In genomic region chr19:45768644-45769053, GRCh38 we compare ENCODE assay signal across 8 cellular contexts. TPM values are rescaled to one million over a fixed set of nuclear protein-coding genes. Genes with fewer than 3 reads are reported as not detected.
A peak's percentile ranks its signal among the peaks of the same experiment; 100 is the strongest.
DNase-seq lines count a peak whose midpoint lies in the region; ATAC-seq and TF ChIP-seq lines count a peak whose summit lies in the region.

No MANE protein-coding gene starts in this region.

- peak overlapping the region; percentile 93 for H3K4me3 Mint-ChIP-seq in activated CD4-positive, alpha-beta T cell treated with anti-CD3 and anti-CD28 coated beads, Interleukin-2, amount 10 ng/mL, durations not matched to agents 24 days and 14 days
- peak overlapping the region; percentile 98 for H3K4me3 Mint-ChIP-seq in neural crest cell

- no peak for TF ChIP-seq CTCF in BJ (IDR thresholded peaks at IDR 0.05; ENCODE audit: insufficient read depth, low read depth, low read length)
- no peak for TF ChIP-seq CTCF in neural crest cell (conservative IDR thresholded peaks at IDR 0.05)

- H3K4me1 Mint-ChIP-seq in activated CD4-positive, alpha-beta T cell treated with anti-CD3 and anti-CD28 coated beads, Interleukin-2, amount 10 ng/mL, durations not matched to agents 24 days and 14 days: peaks cover 12% of the 10 kb centered on the region
- peaks cover 35% of the 10 kb centered on the region for H3K4me1 Mint-ChIP-seq in neural crest cell

- peaks cover 25% of the 10 kb centered on the region for H3K36me3 ChIP-seq in BJ (ENCODE audit: control insufficient read depth, insufficient read depth, low read length)
- no peaks in the 10 kb centered on the region for H3K36me3 ChIP-seq in HUES48 (ENCODE audit: control insufficient read depth, insufficient read depth, low read length)

- peaks cover 25% of the 10 kb centered on the region for H3K27me3 Mint-ChIP-seq in activated CD4-positive, alpha-beta T cell treated with anti-CD3 and anti-CD28 coated beads, Interleukin-2, amount 10 ng/mL, durations not matched to agents 24 days and 14 days
- peaks cover 30% of the 10 kb centered on the region for H3K27me3 Mint-ChIP-seq in neural crest cell (ENCODE audit: low read depth)

- ATAC-seq in GM18873 (IDR thresholded peaks at IDR 0.05; ENCODE audit: low FRiP score, unreplicated experiment): no peak

- no peaks in the 10 kb centered on the region for H3K36me3 Mint-ChIP-seq in activated CD4-positive, alpha-beta T cell treated with anti-CD3 and anti-CD28 coated beads, Interleukin-2, amount 10 ng/mL, durations not matched to agents 24 days and 14 days (ENCODE audit: low read depth)
- peaks cover 10% of the 10 kb centered on the region for H3K36me3 Mint-ChIP-seq in neural crest cell (ENCODE audit: low read depth)

- peak overlapping the region; percentile 96 for H3K9ac ChIP-seq in HUES48 (ENCODE audit: low read depth, low read length)

- H3K27ac ChIP-seq in HUES48 (ENCODE audit: low read depth, low read length): peak overlapping the region; percentile 99
- H3K27ac ChIP-seq in epithelial cell of prostate: peak overlapping the region; percentile 84

- peak overlapping the region; percentile 86 for H3K27ac Mint-ChIP-seq in activated CD4-positive, alpha-beta T cell treated with anti-CD3 and anti-CD28 coated beads, Interleukin-2, amount 10 ng/mL, durations not matched to agents 24 days and 14 days
- peak overlapping the region; percentile 100 for H3K27ac Mint-ChIP-seq in neural crest cell (ENCODE audit: unreplicated experiment)

- CTCF ChIA-PET in BJ (lab: Yijun Ruan, JAX): interaction anchor here (0.6 to 7.7 kb wide), 10 partner anchors 10 to 118 kb away, joined by 3 to 154 read pairs (median 5); partner anchors contain the start of genes QPCTL and RSPH6A

- intact Hi-C loops in activated CD4-positive, alpha-beta T cell treated with anti-CD3 and anti-CD28 coated beads, Interleukin-2, amount 10 ng/mL, durations not matched to agents 24 days and 14 days (cut with micrococcal nuclease): loop anchor here (1.0 to 2.0 kb wide), 4 partner anchors 38 to 134 kb away; partner anchors contain the start of genes FBXO46, IRF2BP1, MYPOP and QPCTL

- H3K27me3 ChIP-seq in BJ (ENCODE audit: control insufficient read depth, insufficient read depth, low read length) (no peaks in the 10 kb centered on the region), HUES48 (ENCODE audit: control insufficient read depth, insufficient read depth, low read length) (no peaks in the 10 kb centered on the region)

- peak overlapping the region; percentile 92 for H3K4me3 ChIP-seq in BJ (ENCODE audit: low read depth, low read length)
- H3K4me3 ChIP-seq in HUES48 (ENCODE audit: low read depth, low read length): peak overlapping the region; percentile 91

- DNase-seq in BJ (ENCODE audit: low read depth): no peak
- DNase-seq in activated CD4-positive, alpha-beta T cell treated with anti-CD3 and anti-CD28 coated beads, Interleukin-2, amount 10 ng/mL, durations not matched to agents 24 days and 14 days: no peak
- DNase-seq in epithelial cell of prostate (ENCODE audit: low read depth, low spot score): no peak
- peak; percentile 43 for DNase-seq in neural crest cell (ENCODE audit: low read depth, low spot score)
- DNase-seq in NCI-H526 treated with DMSO at 0.1 percent for 48 hours (lab: John Stamatoyannopoulos, UW): no peak
- no peak for DNase-seq in NCI-H1694 (lab: John Stamatoyannopoulos, UW)

- no peaks in the 10 kb centered on the region for H3K9me3 ChIP-seq in HUES48 (ENCODE audit: control insufficient read depth, insufficient read depth, low read length)

- POLR2A ChIA-PET in BJ (lab: Charles Lee): interaction anchor here (1.1 to 1.6 kb wide), 4 partner anchors 13 to 52 kb away, joined by 3 to 14 read pairs (median 6); partner anchors contain the start of gene DMPK

- peaks cover 36% of the 10 kb centered on the region for H3K4me1 ChIP-seq in HUES48 (ENCODE audit: control insufficient read depth, insufficient read depth, low read length)

- no peaks in the 10 kb centered on the region for H3K9me3 Mint-ChIP-seq in activated CD4-positive, alpha-beta T cell treated with anti-CD3 and anti-CD28 coated beads, Interleukin-2, amount 10 ng/mL, durations not matched to agents 24 days and 14 days
- H3K9me3 Mint-ChIP-seq in neural crest cell: no peaks in the 10 kb centered on the region

RNA-seq across cellular contexts. Expression of gene SIX5, which starts 0.4 kb away (rescaled TPM):
- polyA plus RNA-seq in BJ (2011; rRNA removed): 6.6 and 12.5 TPM in 2 replicates
- polyA minus RNA-seq in BJ (2011; rRNA and poly(A)+ RNA removed): 7.2 and 8.6 TPM in 2 replicates
- total RNA-seq in activated CD4-positive, alpha-beta T cell treated with anti-CD3 and anti-CD28 coated beads, Interleukin-2, amount 10 ng/mL, durations not matched to agents 24 days and 14 days: 4.3 and 4.8 TPM in 2 replicates
- 36.8 and 38.6 TPM in 2 replicates for total RNA-seq in neural crest cell

RNA-seq across cellular contexts. Expression of gene DMPK, which starts 13.6 kb away (rescaled TPM):
- 86.2 and 131 TPM in 2 replicates for polyA plus RNA-seq in BJ (2011; rRNA removed)
- 40.2 and 46.7 TPM in 2 replicates for polyA minus RNA-seq in BJ (2011; rRNA and poly(A)+ RNA removed)
- 16.9 and 19.7 TPM in 2 replicates for total RNA-seq in activated CD4-positive, alpha-beta T cell treated with anti-CD3 and anti-CD28 coated beads, Interleukin-2, amount 10 ng/mL, durations not matched to agents 24 days and 14 days
- 114 and 118 TPM in 2 replicates for total RNA-seq in neural crest cell

RNA-seq across cellular contexts. Expression of gene DMWD, which starts 24.0 kb away (rescaled TPM):
- 20.3 and 28.6 TPM in 2 replicates for polyA plus RNA-seq in BJ (2011; rRNA removed)
- polyA minus RNA-seq in BJ (2011; rRNA and poly(A)+ RNA removed): 20.5 and 26.2 TPM in 2 replicates
- 49.6 and 50.7 TPM in 2 replicates for total RNA-seq in activated CD4-positive, alpha-beta T cell treated with anti-CD3 and anti-CD28 coated beads, Interleukin-2, amount 10 ng/mL, durations not matched to agents 24 days and 14 days
- total RNA-seq in neural crest cell: 107 and 110 TPM in 2 replicates

RNA-seq across cellular contexts. Expression of gene MEIOSIN, which starts 35.4 kb away (rescaled TPM):
- not detected in 2 replicates for polyA plus RNA-seq in BJ (2011; rRNA removed)
- polyA minus RNA-seq in BJ (2011; rRNA and poly(A)+ RNA removed): not detected in 2 replicates
- total RNA-seq in activated CD4-positive, alpha-beta T cell treated with anti-CD3 and anti-CD28 coated beads, Interleukin-2, amount 10 ng/mL, durations not matched to agents 24 days and 14 days: not detected in 2 replicates
- total RNA-seq in neural crest cell: not detected in 2 replicates

RNA-seq across cellular contexts. Expression of gene FBXO46, which starts 38.0 kb away (rescaled TPM):
- polyA plus RNA-seq in BJ (2011; rRNA removed): 2.0 and 2.3 TPM in 2 replicates
- 1.0 and 2.4 TPM in 2 replicates for polyA minus RNA-seq in BJ (2011; rRNA and poly(A)+ RNA removed)
- 34.2 and 34.7 TPM in 2 replicates for total RNA-seq in activated CD4-positive, alpha-beta T cell treated with anti-CD3 and anti-CD28 coated beads, Interleukin-2, amount 10 ng/mL, durations not matched to agents 24 days and 14 days
- 27.2 and 30.3 TPM in 2 replicates for total RNA-seq in neural crest cell
